ENCODE assay signal across 8 cellular contexts in genomic region chr4:8198906-8199593, GRCh38. TPM values are rescaled to one million over a fixed set of nuclear protein-coding genes. Genes with fewer than 3 reads are reported as not detected.
DNase-seq lines count a peak whose midpoint lies in the region; TF ChIP-seq lines count a peak whose summit lies in the region.

Gene SH3TC1, plus strand, starts transcription at chr4:8199290. Its CDS starts 5,905 bp downstream, at chr4:8205195.

- 12 to 17% methylated on average over 21 to 26 of the region's 32 CpGs for WGBS in lower leg skin, 2 donors

- H3K36me3 Mint-ChIP-seq in HFFc6 (ENCODE audit: low read depth), result no peaks in the 10 kb centered on the region

- TF ChIP-seq CTCF in GM13976 (IDR thresholded peaks at IDR 0.05; ENCODE audit: borderline replicate concordance, control extremely low read depth, extremely low read depth, insufficient read depth, missing control alignments), result no peak
- no peak for TF ChIP-seq CTCF in HFFc6 (IDR thresholded peaks at IDR 0.05)
- no peak for TF ChIP-seq CTCF in NB4 (IDR thresholded peaks at IDR 0.05; ENCODE audit: low read depth, low read length)
- no peak for TF ChIP-seq CTCF in lower leg skin (IDR thresholded peaks at IDR 0.05)

- peaks cover 16% of the 10 kb centered on the region for H3K27me3 Mint-ChIP-seq in HFFc6 (ENCODE audit: insufficient read depth)

- peak; percentile 94 for DNase-seq in GM13976 (ENCODE audit: low spot score)
- peak; percentile 83 for DNase-seq in HFFc6
- peak; percentile 96 for DNase-seq in NB4 (ENCODE audit: low read depth)
- peak; percentile 73 for DNase-seq in activated CD4-positive, CD25-positive, alpha-beta regulatory T cell treated with anti-CD3 and anti-CD28 coated beads, Interleukin-2, amount 50 U/mL, for 72 hours
- peak; percentile 71 for DNase-seq in cortex of kidney (lab: John Stamatoyannopoulos, UW)
- DNase-seq in lower leg skin (ENCODE audit: low spot score in 2 of 2), result peak; percentile 81 to 96
- peak; percentile 21 to 58 (median 27) for DNase-seq in stimulated activated CD4-positive, alpha-beta T cell treated with anti-CD3 and anti-CD28 coated beads, TNF-alpha, amount 100 ng/mL, for 24 hours (ENCODE audit: low read depth in 3 of 3)
- no peak for DNase-seq in NCI-H1048 (lab: John Stamatoyannopoulos, UW)

- in situ Hi-C loops in GM13976 (cut with MboI; ENCODE audit: low sequenced_read_pairs, unreplicated experiment), result no loop called here

- TF ChIP-seq POLR2A in NB4 (IDR thresholded peaks at IDR 0.05; ENCODE audit: extremely low read depth, insufficient read length) (no peak), lower leg skin (IDR thresholded peaks at IDR 0.05) (no peak)

- H3K4me1 Mint-ChIP-seq in HFFc6 (ENCODE audit: low read depth), result peaks cover 14% of the 10 kb centered on the region

- H3K27ac Mint-ChIP-seq in HFFc6, result no peak within 1 kb of the TSS

- peak within 1 kb of the TSS; percentile 43; the same call in 1 of the 2 replicates for H3K4me3 Mint-ChIP-seq in HFFc6

- H3K9me3 Mint-ChIP-seq in HFFc6, result no peaks in the 10 kb centered on the region

- H3K4me3 ChIP-seq in NB4 (ENCODE audit: low read depth, low read length) (peak within 1 kb of the TSS; percentile 38), lower leg skin (ENCODE audit: low read depth, poor library complexity, severe bottlenecking) (peak within 1 kb of the TSS; percentile 26)

- intact Hi-C loops in lower leg skin (cut with DNase I; ENCODE audit: low total_unique reads), result no loop called here

RNA-seq across cellular contexts. Expression of gene SH3TC1, which starts in this region (rescaled TPM):
- total RNA-seq in HFFc6 (2021; fragmentation: NEBNext Ultra II Directional; extraction: Animal tissue kit (Norgen Biotek cat#: 25700)), result 1 to 10 TPM in 2 of 6 experiments, under 1 TPM in 4; 0.34 to 1.4 (median 0.86) TPM
- total RNA-seq in lower leg skin, result 10 to 100 TPM; 10.1 to 15.9 (median 11.1) TPM

Comparison
In these comparisons a context has a peak if more than half of its experiments do, and no peak if none do; other contexts are left out.
1. RNA of gene SH3TC1 (total RNA-seq): 10.1 to 15.9 TPM in lower leg skin; 0.34 to 1.4 TPM in HFFc6; every median in the first group is over 4 times any median in the second.